ENCODE assay signal across 8 cellular contexts in genomic region chrX:45515262-45516215, GRCh38.
DNase-seq lines count a peak whose midpoint lies in the region; ATAC-seq, FAIRE-seq and TF ChIP-seq lines count a peak whose summit lies in the region.

No MANE protein-coding gene starts in this region.

- no peaks in the 10 kb centered on the region for H3K79me2 ChIP-seq in astrocyte (ENCODE audit: insufficient read depth, low read length)

- no peaks in the 10 kb centered on the region for H3K9me3 ChIP-seq in BLaER1 treated with 17β-estradiol and CSF1 and Interleukin-3, amounts not matched to agents 10 nM and 100 nM (replicated peaks in 1 of 11)
- H3K9me3 ChIP-seq in SJSA1 (replicated peaks) (no peaks in the 10 kb centered on the region), astrocyte (ENCODE audit: insufficient read depth, low read depth, low read length) (no peaks in the 10 kb centered on the region), small intestine (ENCODE audit: control insufficient read depth, low read depth) (no peaks in the 10 kb centered on the region)

- WGBS in small intestine, 3 donors, result 28 to 33% (median 28%) methylated on average over 11 to 12 of the region's 12 CpGs

- H2AFZ ChIP-seq in astrocyte (ENCODE audit: low read depth, low read length), result no peak overlapping the region

- peak overlapping the region; percentile 93 for H3K27ac Mint-ChIP-seq in HFFc6
- peak overlapping the region; percentile 82 for H3K27ac Mint-ChIP-seq in astrocyte (ENCODE audit: unreplicated experiment)

- H3K9me3 Mint-ChIP-seq in HFFc6 (no peaks in the 10 kb centered on the region), astrocyte (ENCODE audit: unreplicated experiment) (peaks cover 2% of the 10 kb centered on the region)

- TF ChIP-seq CTCF in HFFc6 (IDR thresholded peaks at IDR 0.05) (peak; percentile 74), astrocyte (IDR thresholded peaks at IDR 0.05; ENCODE audit: insufficient read depth, low read depth, low read length) (peak; percentile 50)

- peak; percentile 93 for FAIRE-seq in astrocyte (lab: Jason Lieb, UNC)
- FAIRE-seq in small intestine (lab: Jason Lieb, UNC), result no peak

- peak overlapping the region in 5 of 11 experiments; percentile 11 to 58 (median 33); a peak in 9 of 22 replicates for H3K9ac ChIP-seq in BLaER1 treated with 17β-estradiol and CSF1 and Interleukin-3, amounts not matched to agents 10 nM and 100 nM
- H3K9ac ChIP-seq in astrocyte (ENCODE audit: low read length), result peak overlapping the region; percentile 63

- ATAC-seq in GM19328 (IDR thresholded peaks at IDR 0.05; ENCODE audit: unreplicated experiment) (no peak), HG03039 (IDR thresholded peaks at IDR 0.05; ENCODE audit: unreplicated experiment) (no peak)

- DNase-seq in HFFc6 (peak; percentile 86), SJSA1 (ENCODE audit: low read depth in 1 of 2, low spot score in 2 of 2) (peak; percentile 51 to 52), astrocyte (ENCODE audit: low read depth) (peak; percentile 81), hepatic stellate cell (ENCODE audit: low spot score) (peak; percentile 50), small intestine (peak; percentile 35)

- peak overlapping the region in 10 of 11 experiments; percentile 10 to 75 (median 54); a peak in 18 of 22 replicates for H3K4me2 ChIP-seq in BLaER1 treated with 17β-estradiol and CSF1 and Interleukin-3, amounts not matched to agents 10 nM and 100 nM
- peak overlapping the region; percentile 47 for H3K4me2 ChIP-seq in astrocyte (ENCODE audit: low read length)

- 0 out of 22 replicates have a peak, but pooled peaks cover 0 to 7% (median 0%) of the 10 kb centered on the region in 11 experiments for H3K27me3 ChIP-seq in BLaER1 treated with 17β-estradiol and CSF1 and Interleukin-3, amounts not matched to agents 10 nM and 100 nM
- H3K27me3 ChIP-seq in SJSA1 (replicated peaks) (no peaks in the 10 kb centered on the region), astrocyte (ENCODE audit: insufficient read depth, low read length) (no peaks in the 10 kb centered on the region), small intestine (ENCODE audit: control insufficient read depth in 2 of 2, insufficient read depth in 2 of 2, low read length in 2 of 2) (no peaks in the 10 kb centered on the region)

- H3K36me3 ChIP-seq in BLaER1 treated with 17β-estradiol and CSF1 and Interleukin-3, amounts not matched to agents 10 nM and 100 nM, result no peaks in the 10 kb centered on the region
- no peaks in the 10 kb centered on the region for H3K36me3 ChIP-seq in SJSA1
- no peaks in the 10 kb centered on the region for H3K36me3 ChIP-seq in astrocyte (ENCODE audit: insufficient read depth, low read length)
- no peaks in the 10 kb centered on the region for H3K36me3 ChIP-seq in small intestine (ENCODE audit: control insufficient read depth in 2 of 2, insufficient read depth in 2 of 2, low read length in 2 of 2)

- peaks cover 3% of the 10 kb centered on the region; the same call in 1 of the 2 replicates for H3K27me3 Mint-ChIP-seq in HFFc6 (ENCODE audit: insufficient read depth)
- H3K27me3 Mint-ChIP-seq in astrocyte (ENCODE audit: low read depth, unreplicated experiment), result no peaks in the 10 kb centered on the region

- peak overlapping the region; percentile 60 for H3K4me3 Mint-ChIP-seq in HFFc6
- H3K4me3 Mint-ChIP-seq in astrocyte (ENCODE audit: unreplicated experiment), result peak overlapping the region; percentile 29

- no peak overlapping the region for H3K4me3 ChIP-seq in BLaER1 treated with 17β-estradiol and CSF1 and Interleukin-3, amounts not matched to agents 10 nM and 100 nM
- no peak overlapping the region for H3K4me3 ChIP-seq in SJSA1
- H3K4me3 ChIP-seq in astrocyte (ENCODE audit: insufficient read depth, low read depth, low read length), result no peak overlapping the region
- H3K4me3 ChIP-seq in small intestine (ENCODE audit: low read depth in 1 of 2, low read length in 2 of 2), result no peak overlapping the region

- H3K4me1 Mint-ChIP-seq in HFFc6 (ENCODE audit: low read depth) (peaks cover 65% of the 10 kb centered on the region), astrocyte (ENCODE audit: low read depth, unreplicated experiment) (peaks cover 27% of the 10 kb centered on the region)

- H3K4me1 ChIP-seq in BLaER1 treated with 17β-estradiol and CSF1 and Interleukin-3, amounts not matched to agents 10 nM and 100 nM, result peaks cover 0 to 52% (median 38%) of the 10 kb centered on the region in 10 experiments; a peak in 18 of 20 replicates
- H3K4me1 ChIP-seq in SJSA1 (replicated peaks), result peaks cover 18% of the 10 kb centered on the region
- peaks cover 14% of the 10 kb centered on the region for H3K4me1 ChIP-seq in astrocyte (ENCODE audit: insufficient read depth, low read length)
- no peaks in the 10 kb centered on the region for H3K4me1 ChIP-seq in small intestine (ENCODE audit: control insufficient read depth in 2 of 2, insufficient read depth in 1 of 2, low read depth in 1 of 2, low read length in 1 of 2)

- peak overlapping the region in 10 of 11 experiments; percentile 52 to 75 (median 64); a peak in 20 of 22 replicates for H3K27ac ChIP-seq in BLaER1 treated with 17β-estradiol and CSF1 and Interleukin-3, amounts not matched to agents 10 nM and 100 nM
- H3K27ac ChIP-seq in SJSA1, result peak overlapping the region; percentile 34; the same call in 1 of the 2 replicates
- peak overlapping the region; percentile 86 for H3K27ac ChIP-seq in astrocyte (ENCODE audit: low read depth, low read length)
- no peak overlapping the region for H3K27ac ChIP-seq in small intestine (ENCODE audit: low read depth in 1 of 2, low read length in 1 of 2)

- H3K36me3 Mint-ChIP-seq in HFFc6 (ENCODE audit: low read depth), result peaks cover 5% of the 10 kb centered on the region; the same call in 1 of the 2 replicates
- no peaks in the 10 kb centered on the region for H3K36me3 Mint-ChIP-seq in astrocyte (ENCODE audit: low read depth, unreplicated experiment)

- no peaks in the 10 kb centered on the region for H4K20me1 ChIP-seq in BLaER1 treated with 17β-estradiol and CSF1 and Interleukin-3, amounts not matched to agents 10 nM and 100 nM
- no peaks in the 10 kb centered on the region for H4K20me1 ChIP-seq in astrocyte (ENCODE audit: insufficient read depth, low read length)

Comparison
In these comparisons a context has a peak if more than half of its experiments do, and no peak if none do; other contexts are left out.
1. H3K27ac ChIP-seq: peak in BLaER1 treated with 17β-estradiol and CSF1 and Interleukin-3, amounts not matched to agents 10 nM and 100 nM (10 of 11), SJSA1 (single experiment) and astrocyte (single experiment); none in small intestine (0 of 2).
2. DNase-seq: peak in every context shown above with its lines; median percentile 86 in HFFc6; 81 in astrocyte; 52 in SJSA1; 50 in hepatic stellate cell; 35 in small intestine.